Comparison of ENCODE assay signal across 1 cellular context in the genomic region with DNA sequence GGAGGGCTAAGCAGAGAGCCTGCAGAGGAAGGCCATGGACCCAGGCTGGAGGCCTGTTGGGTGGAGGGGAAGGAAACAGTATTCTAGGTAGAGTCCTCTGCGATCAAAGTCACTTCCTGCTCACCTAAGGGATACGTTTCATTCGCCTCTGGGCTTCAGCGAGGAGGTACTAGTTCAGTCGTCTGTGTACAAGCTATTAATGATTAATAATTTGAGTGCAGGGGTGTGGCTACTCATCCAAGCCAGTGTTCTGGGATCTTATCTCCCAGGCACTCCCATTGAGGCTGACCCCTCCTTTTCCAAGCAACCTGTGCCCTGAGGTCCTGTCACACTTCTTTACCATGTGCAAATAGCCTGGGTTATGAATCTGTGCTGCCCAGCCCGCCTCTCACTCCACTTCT.
TF ChIP-seq lines count a peak whose summit lies in the region.

No MANE protein-coding gene starts in this region.

TF ChIP-seq in HepG2, 621 proteins besides CTCF, POLR2A, EP300 and RAD21 (continued from another document):
- TF ChIP-seq, protein P1, sequence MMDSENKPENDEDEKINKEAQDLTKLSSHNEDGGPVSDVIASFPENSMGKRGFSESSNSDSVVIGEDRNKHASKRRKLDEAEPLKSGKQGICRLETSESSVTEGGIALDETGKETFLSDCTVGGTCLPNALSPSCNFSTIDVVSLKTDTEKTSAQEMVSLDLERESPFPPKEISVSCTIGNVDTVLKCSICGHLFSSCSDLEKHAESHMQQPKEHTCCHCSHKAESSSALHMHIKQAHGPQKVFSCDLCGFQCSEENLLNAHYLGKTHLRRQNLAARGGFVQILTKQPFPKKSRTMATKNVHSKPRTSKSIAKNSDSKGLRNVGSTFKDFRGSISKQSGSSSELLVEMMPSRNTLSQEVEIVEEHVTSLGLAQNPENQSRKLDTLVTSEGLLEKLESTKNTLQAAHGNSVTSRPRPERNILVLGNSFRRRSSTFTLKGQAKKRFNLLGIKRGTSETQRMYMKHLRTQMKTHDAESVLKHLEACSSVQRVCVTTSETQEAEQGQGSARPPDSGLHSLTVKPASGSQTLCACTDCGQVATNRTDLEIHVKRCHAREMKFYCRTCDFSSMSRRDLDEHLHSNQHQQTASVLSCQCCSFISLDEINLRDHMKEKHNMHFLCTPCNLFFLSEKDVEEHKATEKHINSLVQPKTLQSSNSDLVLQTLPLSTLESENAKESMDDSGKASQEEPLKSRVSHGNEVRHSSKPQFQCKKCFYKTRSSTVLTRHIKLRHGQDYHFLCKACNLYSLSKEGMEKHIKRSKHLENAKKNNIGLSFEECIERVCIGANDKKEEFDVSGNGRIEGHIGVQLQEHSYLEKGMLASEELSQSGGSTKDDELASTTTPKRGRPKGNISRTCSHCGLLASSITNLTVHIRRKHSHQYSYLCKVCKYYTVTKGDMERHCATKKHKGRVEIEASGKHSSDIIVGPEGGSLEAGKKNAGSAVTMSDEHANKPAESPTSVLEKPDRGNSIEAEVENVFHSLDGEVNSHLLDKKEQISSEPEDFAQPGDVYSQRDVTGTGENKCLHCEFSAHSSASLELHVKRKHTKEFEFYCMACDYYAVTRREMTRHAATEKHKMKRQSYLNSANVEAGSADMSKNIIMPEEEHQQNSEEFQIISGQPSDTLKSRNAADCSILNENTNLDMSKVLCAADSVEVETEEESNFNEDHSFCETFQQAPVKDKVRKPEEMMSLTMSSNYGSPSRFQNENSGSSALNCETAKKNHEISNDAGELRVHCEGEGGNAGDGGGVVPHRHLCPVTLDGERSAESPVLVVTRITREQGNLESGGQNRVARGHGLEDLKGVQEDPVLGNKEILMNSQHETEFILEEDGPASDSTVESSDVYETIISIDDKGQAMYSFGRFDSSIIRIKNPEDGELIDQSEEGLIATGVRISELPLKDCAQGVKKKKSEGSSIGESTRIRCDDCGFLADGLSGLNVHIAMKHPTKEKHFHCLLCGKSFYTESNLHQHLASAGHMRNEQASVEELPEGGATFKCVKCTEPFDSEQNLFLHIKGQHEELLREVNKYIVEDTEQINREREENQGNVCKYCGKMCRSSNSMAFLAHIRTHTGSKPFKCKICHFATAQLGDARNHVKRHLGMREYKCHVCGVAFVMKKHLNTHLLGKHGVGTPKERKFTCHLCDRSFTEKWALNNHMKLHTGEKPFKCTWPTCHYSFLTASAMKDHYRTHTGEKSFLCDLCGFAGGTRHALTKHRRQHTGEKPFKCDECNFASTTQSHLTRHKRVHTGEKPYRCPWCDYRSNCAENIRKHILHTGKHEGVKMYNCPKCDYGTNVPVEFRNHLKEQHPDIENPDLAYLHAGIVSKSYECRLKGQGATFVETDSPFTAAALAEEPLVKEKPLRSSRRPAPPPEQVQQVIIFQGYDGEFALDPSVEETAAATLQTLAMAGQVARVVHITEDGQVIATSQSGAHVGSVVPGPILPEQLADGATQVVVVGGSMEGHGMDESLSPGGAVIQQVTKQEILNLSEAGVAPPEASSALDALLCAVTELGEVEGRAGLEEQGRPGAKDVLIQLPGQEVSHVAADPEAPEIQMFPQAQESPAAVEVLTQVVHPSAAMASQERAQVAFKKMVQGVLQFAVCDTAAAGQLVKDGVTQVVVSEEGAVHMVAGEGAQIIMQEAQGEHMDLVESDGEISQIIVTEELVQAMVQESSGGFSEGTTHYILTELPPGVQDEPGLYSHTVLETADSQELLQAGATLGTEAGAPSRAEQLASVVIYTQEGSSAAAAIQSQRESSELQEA (CRISPR knock-in tag; IDR thresholded peaks at IDR 0.05; ENCODE audit: not compliant biosample characterization), result no peak
- TF ChIP-seq ONECUT2 (CRISPR knock-in tag; IDR thresholded peaks at IDR 0.05) (no peak), MXD4 (CRISPR knock-in tag; IDR thresholded peaks at IDR 0.05) (peak; percentile 63; the same call in 1 of the 2 replicates), KLF16 (CRISPR knock-in tag; IDR thresholded peaks at IDR 0.05) (no peak), TOE1 (CRISPR knock-in tag; IDR thresholded peaks at IDR 0.05) (no peak), RCOR2 (CRISPR knock-in tag; IDR thresholded peaks at IDR 0.05) (no peak), PHF21A (CRISPR knock-in tag; IDR thresholded peaks at IDR 0.05) (peak; percentile 36; the same call in 1 of the 2 replicates), RAD51 (IDR thresholded peaks at IDR 0.05; ENCODE audit: borderline replicate concordance) (no peak), GATA4 (IDR thresholded peaks at IDR 0.05; ENCODE audit: borderline replicate concordance, low read depth) (no peak), MED8 (CRISPR knock-in tag; IDR thresholded peaks at IDR 0.05; ENCODE audit: insufficient replicate concordance) (no peak), ZNF460 (CRISPR knock-in tag; IDR thresholded peaks at IDR 0.05; ENCODE audit: borderline replicate concordance) (no peak), FOXA3 (CRISPR knock-in tag; IDR thresholded peaks at IDR 0.05) (0 out of 2 replicates have a peak, but pooled peaks have one; percentile 11), ZNF562 (CRISPR knock-in tag; IDR thresholded peaks at IDR 0.05; ENCODE audit: borderline replicate concordance) (no peak), ZNF577 (CRISPR knock-in tag; IDR thresholded peaks at IDR 0.05; ENCODE audit: borderline replicate concordance, low read depth) (no peak), YY1 (IDR thresholded peaks at IDR 0.05; ENCODE audit: insufficient read depth, insufficient replicate concordance, low read depth, low read length) (no peak), ZZZ3 (CRISPR knock-in tag; IDR thresholded peaks at IDR 0.05; ENCODE audit: borderline replicate concordance) (no peak), STAT5B (CRISPR knock-in tag; IDR thresholded peaks at IDR 0.05) (no peak), ZFP36 (IDR thresholded peaks at IDR 0.05; ENCODE audit: borderline replicate concordance, low read depth, low read length, partially characterized antibody) (no peak), MYNN (CRISPR knock-in tag; IDR thresholded peaks at IDR 0.05; ENCODE audit: low read depth) (no peak), ZNF10 (CRISPR knock-in tag; IDR thresholded peaks at IDR 0.05; ENCODE audit: borderline replicate concordance, low read depth) (no peak), KLF6 (CRISPR knock-in tag; IDR thresholded peaks at IDR 0.05) (no peak), SALL1 (CRISPR knock-in tag; IDR thresholded peaks at IDR 0.05) (no peak; the same call in 1 of the 2 replicates), HNF4A (CRISPR knock-in tag; IDR thresholded peaks at IDR 0.05) (peak; percentile 19; the same call in 1 of the 2 replicates), PPARG (CRISPR knock-in tag; conservative IDR thresholded peaks at IDR 0.05) (no peak), DNMT3B (CRISPR knock-in tag; conservative IDR thresholded peaks at IDR 0.05) (no peak), MAFK (conservative IDR thresholded peaks at IDR 0.05 in 1 of 2, IDR thresholded peaks at IDR 0.05 in 1 of 2; ENCODE audit: low read length in 2 of 2) (no peak), ATF7 (IDR thresholded peaks at IDR 0.05) (no peak), ATF7 (CRISPR knock-in tag; IDR thresholded peaks at IDR 0.05) (no peak), HMG20B (CRISPR knock-in tag; conservative IDR thresholded peaks at IDR 0.05) (no peak), ZNF564 (CRISPR knock-in tag; IDR thresholded peaks at IDR 0.05) (no peak), NCOR1 (IDR thresholded peaks at IDR 0.05; ENCODE audit: borderline replicate concordance, low read length) (no peak), CAMTA2 (CRISPR knock-in tag; IDR thresholded peaks at IDR 0.05; ENCODE audit: borderline replicate concordance) (no peak), ZNF296 (CRISPR knock-in tag; conservative IDR thresholded peaks at IDR 0.05) (no peak), ZNF747 (CRISPR knock-in tag; IDR thresholded peaks at IDR 0.05; ENCODE audit: borderline replicate concordance) (no peak), DR1 (CRISPR knock-in tag; IDR thresholded peaks at IDR 0.05) (no peak), HDAC1 (CRISPR knock-in tag; IDR thresholded peaks at IDR 0.05) (no peak; the same call in 1 of the 2 replicates)
- TF ChIP-seq, protein P2, sequence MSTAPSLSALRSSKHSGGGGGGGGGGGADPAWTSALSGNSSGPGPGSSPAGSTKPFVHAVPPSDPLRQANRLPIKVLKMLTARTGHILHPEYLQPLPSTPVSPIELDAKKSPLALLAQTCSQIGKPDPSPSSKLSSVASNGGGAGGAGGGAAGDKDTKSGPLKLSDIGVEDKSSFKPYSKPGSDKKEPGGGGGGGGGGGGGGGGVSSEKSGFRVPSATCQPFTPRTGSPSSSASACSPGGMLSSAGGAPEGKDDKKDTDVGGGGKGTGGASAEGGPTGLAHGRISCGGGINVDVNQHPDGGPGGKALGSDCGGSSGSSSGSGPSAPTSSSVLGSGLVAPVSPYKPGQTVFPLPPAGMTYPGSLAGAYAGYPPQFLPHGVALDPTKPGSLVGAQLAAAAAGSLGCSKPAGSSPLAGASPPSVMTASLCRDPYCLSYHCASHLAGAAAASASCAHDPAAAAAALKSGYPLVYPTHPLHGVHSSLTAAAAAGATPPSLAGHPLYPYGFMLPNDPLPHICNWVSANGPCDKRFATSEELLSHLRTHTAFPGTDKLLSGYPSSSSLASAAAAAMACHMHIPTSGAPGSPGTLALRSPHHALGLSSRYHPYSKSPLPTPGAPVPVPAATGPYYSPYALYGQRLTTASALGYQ (CRISPR knock-in tag; IDR thresholded peaks at IDR 0.05), result no peak
- TF ChIP-seq, protein P3, sequence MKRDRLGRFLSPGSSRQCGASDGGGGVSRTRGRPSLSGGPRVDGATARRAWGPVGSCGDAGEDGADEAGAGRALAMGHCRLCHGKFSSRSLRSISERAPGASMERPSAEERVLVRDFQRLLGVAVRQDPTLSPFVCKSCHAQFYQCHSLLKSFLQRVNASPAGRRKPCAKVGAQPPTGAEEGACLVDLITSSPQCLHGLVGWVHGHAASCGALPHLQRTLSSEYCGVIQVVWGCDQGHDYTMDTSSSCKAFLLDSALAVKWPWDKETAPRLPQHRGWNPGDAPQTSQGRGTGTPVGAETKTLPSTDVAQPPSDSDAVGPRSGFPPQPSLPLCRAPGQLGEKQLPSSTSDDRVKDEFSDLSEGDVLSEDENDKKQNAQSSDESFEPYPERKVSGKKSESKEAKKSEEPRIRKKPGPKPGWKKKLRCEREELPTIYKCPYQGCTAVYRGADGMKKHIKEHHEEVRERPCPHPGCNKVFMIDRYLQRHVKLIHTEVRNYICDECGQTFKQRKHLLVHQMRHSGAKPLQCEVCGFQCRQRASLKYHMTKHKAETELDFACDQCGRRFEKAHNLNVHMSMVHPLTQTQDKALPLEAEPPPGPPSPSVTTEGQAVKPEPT (CRISPR knock-in tag; IDR thresholded peaks at IDR 0.05; ENCODE audit: low read depth), result no peak
- TF ChIP-seq, protein P4, sequence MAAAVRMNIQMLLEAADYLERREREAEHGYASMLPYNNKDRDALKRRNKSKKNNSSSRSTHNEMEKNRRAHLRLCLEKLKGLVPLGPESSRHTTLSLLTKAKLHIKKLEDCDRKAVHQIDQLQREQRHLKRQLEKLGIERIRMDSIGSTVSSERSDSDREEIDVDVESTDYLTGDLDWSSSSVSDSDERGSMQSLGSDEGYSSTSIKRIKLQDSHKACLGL (CRISPR knock-in tag; IDR thresholded peaks at IDR 0.05), result no peak
- TF ChIP-seq, protein P5, sequence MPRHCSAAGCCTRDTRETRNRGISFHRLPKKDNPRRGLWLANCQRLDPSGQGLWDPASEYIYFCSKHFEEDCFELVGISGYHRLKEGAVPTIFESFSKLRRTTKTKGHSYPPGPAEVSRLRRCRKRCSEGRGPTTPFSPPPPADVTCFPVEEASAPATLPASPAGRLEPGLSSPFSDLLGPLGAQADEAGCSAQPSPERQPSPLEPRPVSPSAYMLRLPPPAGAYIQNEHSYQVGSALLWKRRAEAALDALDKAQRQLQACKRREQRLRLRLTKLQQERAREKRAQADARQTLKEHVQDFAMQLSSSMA (CRISPR knock-in tag; IDR thresholded peaks at IDR 0.05), result no peak
- TF ChIP-seq, protein P6, sequence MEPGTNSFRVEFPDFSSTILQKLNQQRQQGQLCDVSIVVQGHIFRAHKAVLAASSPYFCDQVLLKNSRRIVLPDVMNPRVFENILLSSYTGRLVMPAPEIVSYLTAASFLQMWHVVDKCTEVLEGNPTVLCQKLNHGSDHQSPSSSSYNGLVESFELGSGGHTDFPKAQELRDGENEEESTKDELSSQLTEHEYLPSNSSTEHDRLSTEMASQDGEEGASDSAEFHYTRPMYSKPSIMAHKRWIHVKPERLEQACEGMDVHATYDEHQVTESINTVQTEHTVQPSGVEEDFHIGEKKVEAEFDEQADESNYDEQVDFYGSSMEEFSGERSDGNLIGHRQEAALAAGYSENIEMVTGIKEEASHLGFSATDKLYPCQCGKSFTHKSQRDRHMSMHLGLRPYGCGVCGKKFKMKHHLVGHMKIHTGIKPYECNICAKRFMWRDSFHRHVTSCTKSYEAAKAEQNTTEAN (CRISPR knock-in tag; conservative IDR thresholded peaks at IDR 0.05), result no peak
- TF ChIP-seq, protein P7, sequence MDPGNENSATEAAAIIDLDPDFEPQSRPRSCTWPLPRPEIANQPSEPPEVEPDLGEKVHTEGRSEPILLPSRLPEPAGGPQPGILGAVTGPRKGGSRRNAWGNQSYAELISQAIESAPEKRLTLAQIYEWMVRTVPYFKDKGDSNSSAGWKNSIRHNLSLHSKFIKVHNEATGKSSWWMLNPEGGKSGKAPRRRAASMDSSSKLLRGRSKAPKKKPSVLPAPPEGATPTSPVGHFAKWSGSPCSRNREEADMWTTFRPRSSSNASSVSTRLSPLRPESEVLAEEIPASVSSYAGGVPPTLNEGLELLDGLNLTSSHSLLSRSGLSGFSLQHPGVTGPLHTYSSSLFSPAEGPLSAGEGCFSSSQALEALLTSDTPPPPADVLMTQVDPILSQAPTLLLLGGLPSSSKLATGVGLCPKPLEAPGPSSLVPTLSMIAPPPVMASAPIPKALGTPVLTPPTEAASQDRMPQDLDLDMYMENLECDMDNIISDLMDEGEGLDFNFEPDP (CRISPR knock-in tag; conservative IDR thresholded peaks at IDR 0.05), result no peak
- TF ChIP-seq, protein P8, sequence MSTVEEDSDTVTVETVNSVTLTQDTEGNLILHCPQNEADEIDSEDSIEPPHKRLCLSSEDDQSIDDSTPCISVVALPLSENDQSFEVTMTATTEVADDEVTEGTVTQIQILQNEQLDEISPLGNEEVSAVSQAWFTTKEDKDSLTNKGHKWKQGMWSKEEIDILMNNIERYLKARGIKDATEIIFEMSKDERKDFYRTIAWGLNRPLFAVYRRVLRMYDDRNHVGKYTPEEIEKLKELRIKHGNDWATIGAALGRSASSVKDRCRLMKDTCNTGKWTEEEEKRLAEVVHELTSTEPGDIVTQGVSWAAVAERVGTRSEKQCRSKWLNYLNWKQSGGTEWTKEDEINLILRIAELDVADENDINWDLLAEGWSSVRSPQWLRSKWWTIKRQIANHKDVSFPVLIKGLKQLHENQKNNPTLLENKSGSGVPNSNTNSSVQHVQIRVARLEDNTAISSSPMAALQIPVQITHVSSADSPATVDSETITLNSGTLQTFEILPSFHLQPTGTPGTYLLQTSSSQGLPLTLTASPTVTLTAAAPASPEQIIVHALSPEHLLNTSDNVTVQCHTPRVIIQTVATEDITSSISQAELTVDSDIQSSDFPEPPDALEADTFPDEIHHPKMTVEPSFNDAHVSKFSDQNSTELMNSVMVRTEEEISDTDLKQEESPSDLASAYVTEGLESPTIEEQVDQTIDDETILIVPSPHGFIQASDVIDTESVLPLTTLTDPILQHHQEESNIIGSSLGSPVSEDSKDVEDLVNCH (CRISPR knock-in tag; IDR thresholded peaks at IDR 0.05), result no peak
- TF ChIP-seq, protein P9, sequence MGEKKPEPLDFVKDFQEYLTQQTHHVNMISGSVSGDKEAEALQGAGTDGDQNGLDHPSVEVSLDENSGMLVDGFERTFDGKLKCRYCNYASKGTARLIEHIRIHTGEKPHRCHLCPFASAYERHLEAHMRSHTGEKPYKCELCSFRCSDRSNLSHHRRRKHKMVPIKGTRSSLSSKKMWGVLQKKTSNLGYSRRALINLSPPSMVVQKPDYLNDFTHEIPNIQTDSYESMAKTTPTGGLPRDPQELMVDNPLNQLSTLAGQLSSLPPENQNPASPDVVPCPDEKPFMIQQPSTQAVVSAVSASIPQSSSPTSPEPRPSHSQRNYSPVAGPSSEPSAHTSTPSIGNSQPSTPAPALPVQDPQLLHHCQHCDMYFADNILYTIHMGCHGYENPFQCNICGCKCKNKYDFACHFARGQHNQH (CRISPR knock-in tag; IDR thresholded peaks at IDR 0.05), result no peak
